ENCODE assay signal across 17 cellular contexts in the genomic region with DNA sequence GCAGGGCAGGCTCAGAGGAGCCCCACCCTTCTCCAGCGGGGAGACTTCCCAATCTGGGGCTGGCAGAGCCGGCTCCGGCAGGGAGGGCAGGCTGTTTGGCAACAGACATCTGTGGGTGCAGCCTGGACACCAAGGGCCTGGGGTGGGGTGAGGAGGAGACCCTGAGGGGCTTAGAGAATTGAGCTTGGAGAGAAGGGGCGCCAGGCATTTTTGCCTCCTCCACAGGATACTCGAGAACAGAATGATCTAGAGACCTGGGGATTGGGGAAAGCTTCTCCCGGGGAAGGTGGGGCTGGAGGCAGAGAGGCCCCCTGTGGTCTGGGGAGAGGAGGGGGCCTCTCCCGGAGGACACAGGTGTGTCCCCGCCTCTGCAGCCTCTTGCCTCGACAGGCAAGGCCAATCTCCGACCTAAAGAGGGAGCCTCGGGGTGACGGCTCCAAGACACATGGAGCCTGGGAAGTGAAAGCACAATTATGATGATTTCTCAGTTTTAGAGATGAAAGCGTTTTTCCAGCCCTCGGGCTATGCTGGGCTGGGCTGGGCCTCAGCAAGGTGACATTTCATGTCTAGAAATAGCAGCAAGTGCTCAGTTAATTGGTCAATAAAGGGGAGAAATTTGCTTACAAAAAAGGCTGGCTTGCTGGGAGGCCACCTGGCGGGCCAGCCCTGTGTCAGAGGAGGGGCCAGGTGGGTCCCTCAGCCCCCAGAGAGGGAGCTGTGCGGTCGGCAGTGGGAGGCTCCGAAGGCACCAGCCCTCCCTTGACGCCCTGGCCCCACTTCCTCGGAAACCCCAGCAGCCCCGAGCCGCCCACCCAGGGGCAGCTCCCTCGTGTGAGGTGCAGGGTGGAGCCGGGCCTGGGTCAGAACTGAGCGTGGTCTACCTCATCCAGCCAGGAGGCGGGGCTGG. TPM values are rescaled to one million over a fixed set of nuclear protein-coding genes. Genes with fewer than 3 reads are reported as not detected.
A peak's percentile ranks its signal among the peaks of the same experiment; 100 is the strongest.
DNase-seq lines count a peak whose midpoint lies in the region; ATAC-seq and TF ChIP-seq lines count a peak whose summit lies in the region.
"Had no signal": no experiment of that assay in that cellular context is flagged by ENCODE, and none has a peak within 500 bp of the region (broad histone marks: within the 10 kb centered on the region; RNA-seq: fewer than 3 reads in every experiment).

No MANE protein-coding gene starts in this region.

- no peak overlapping the region for H2AFZ ChIP-seq in PC-3 (ENCODE audit: low read length)

- H3K27me3 Mint-ChIP-seq in Caco-2 (ENCODE audit: insufficient read depth, unreplicated experiment) (no peaks in the 10 kb centered on the region), memory B cell (peaks cover 9% of the 10 kb centered on the region)

- peak overlapping the region; percentile 35 for H3K27ac Mint-ChIP-seq in Caco-2 (ENCODE audit: unreplicated experiment)
- H3K27ac Mint-ChIP-seq in memory B cell: no peak overlapping the region
- H3K27ac Mint-ChIP-seq: activated T-helper 2 cell treated with anti-CD3 and anti-CD28 coated beads, Interferon-gamma antibody, Interleukin-2, Interleukin-4, amounts not matched to agents 10 μg/mL and 5 μg/mL and 100 μg/mL, durations not matched to agents 14 hours and 24 hours and 36 hours; naive thymus-derived CD8-positive, alpha-beta T cell had no signal

- H3K27me3 ChIP-seq in Caco-2 (replicated peaks; ENCODE audit: control insufficient read depth, insufficient read depth, low read length) (no peaks in the 10 kb centered on the region), HUES64 (ENCODE audit: insufficient read depth, low read length) (peaks cover 100% of the 10 kb centered on the region), PC-3 (ENCODE audit: low read length) (peaks cover 22% of the 10 kb centered on the region)

- H3K9me3 ChIP-seq in Caco-2 (no peaks in the 10 kb centered on the region), HUES64 (ENCODE audit: insufficient read depth, low read depth, low read length) (no peaks in the 10 kb centered on the region), PC-3 (ENCODE audit: low read length) (no peaks in the 10 kb centered on the region)
- H3K9me3 ChIP-seq: prostate gland had no signal

- H3K36me3 ChIP-seq in Caco-2 (ENCODE audit: control insufficient read depth, insufficient read depth, low read length): no peaks in the 10 kb centered on the region
- no peaks in the 10 kb centered on the region for H3K36me3 ChIP-seq in HUES64 (ENCODE audit: insufficient read depth, low read length)
- no peaks in the 10 kb centered on the region for H3K36me3 ChIP-seq in PC-3 (ENCODE audit: low read depth, low read length)
- H3K36me3 ChIP-seq: prostate gland had no signal

- H3K9me2 ChIP-seq in PC-3 (replicated peaks; ENCODE audit: low read length): no peaks in the 10 kb centered on the region

- CTCF ChIA-PET in Caco-2 (lab: Charles Lee) (no interaction called here), PC-3 (lab: Charles Lee) (no interaction called here)

- BruUV-seq in Caco-2 (replicated peaks; lab: Mats Ljungman, UMichigan) (no TSS peak), PC-3 (replicated peaks; lab: Mats Ljungman, UMichigan) (no TSS peak)

- POLR2A ChIA-PET in Caco-2 (lab: Charles Lee): no interaction called here
- POLR2A ChIA-PET in PC-3 (lab: Charles Lee; ENCODE audit: unreplicated experiment): no interaction called here

- peak overlapping the region; percentile 26; the same call in 1 of the 2 replicates for H3K4me2 ChIP-seq in PC-3 (ENCODE audit: low read length)

- H3K4me3 ChIP-seq in Caco-2 (ENCODE audit: low read depth, low read length) (no peak overlapping the region), HUES64 (ENCODE audit: low read length) (peak overlapping the region; percentile 19; the same call in 1 of the 2 replicates), PC-3 (ENCODE audit: low read length) (no peak overlapping the region)
- H3K4me3 ChIP-seq: prostate gland had no signal

- no peaks in the 10 kb centered on the region for H3K36me3 Mint-ChIP-seq in Caco-2 (ENCODE audit: insufficient read depth, unreplicated experiment)
- no peaks in the 10 kb centered on the region for H3K36me3 Mint-ChIP-seq in memory B cell

- no peak overlapping the region for H3K9ac ChIP-seq in HUES64 (ENCODE audit: low read depth, low read length)
- no peak overlapping the region for H3K9ac ChIP-seq in PC-3 (ENCODE audit: low read length)

- H3K9me3 Mint-ChIP-seq in Caco-2 (ENCODE audit: unreplicated experiment): no peaks in the 10 kb centered on the region
- H3K9me3 Mint-ChIP-seq in memory B cell: no peaks in the 10 kb centered on the region
- H3K9me3 Mint-ChIP-seq: activated T-helper 2 cell treated with anti-CD3 and anti-CD28 coated beads, Interferon-gamma antibody, Interleukin-2, Interleukin-4, amounts not matched to agents 10 μg/mL and 5 μg/mL and 100 μg/mL, durations not matched to agents 14 hours and 24 hours and 36 hours; naive thymus-derived CD8-positive, alpha-beta T cell had no signal

- DNase-seq in Caco-2 (peak; percentile 44 to 58), PC-3 (peak; percentile 7), memory B cell (ENCODE audit: low spot score in 2 of 2) (no peak), hepatic stellate cell (ENCODE audit: low spot score) (no peak), HK-2 (ENCODE audit: unreplicated experiment) (no peak), LoVo (ENCODE audit: low spot score) (no peak), T-helper 2 cell (no peak)
- DNase-seq: amygdala; foreskin fibroblast; naive thymus-derived CD8-positive, alpha-beta T cell; stimulated activated CD4-positive, alpha-beta T cell treated with anti-CD3 and anti-CD28 coated beads, Interleukin-12 subunit alpha, Interleukin-12 subunit beta, amount 100 ng/mL, for 4 hours had no signal

- H3K79me2 ChIP-seq in PC-3 (ENCODE audit: low read length): no peaks in the 10 kb centered on the region

- H3F3A ChIP-seq in PC-3 (ENCODE audit: low read length, unreplicated experiment): no peaks in the 10 kb centered on the region

- H3K4me1 Mint-ChIP-seq in Caco-2 (ENCODE audit: low read depth, unreplicated experiment) (peaks cover 10% of the 10 kb centered on the region), memory B cell (peaks cover 14% of the 10 kb centered on the region)

- H3K4me3 Mint-ChIP-seq in Caco-2 (ENCODE audit: unreplicated experiment): peak overlapping the region; percentile 33
- no peak overlapping the region for H3K4me3 Mint-ChIP-seq in memory B cell

- H3K4me1 ChIP-seq in Caco-2 (peaks cover 12% of the 10 kb centered on the region), HUES64 (ENCODE audit: insufficient read depth, low read length) (peaks cover 12% of the 10 kb centered on the region), PC-3 (ENCODE audit: insufficient read depth, low read length) (no peaks in the 10 kb centered on the region)
- H3K4me1 ChIP-seq: prostate gland had no signal

- H4K20me1 ChIP-seq in PC-3 (ENCODE audit: low read length): no peaks in the 10 kb centered on the region

- no peak for TF ChIP-seq CTCF in Caco-2 (IDR thresholded peaks at IDR 0.05; ENCODE audit: insufficient read depth in 1 of 2, low read depth in 1 of 2, low read length in 1 of 2, severe bottlenecking in 1 of 2, unreplicated experiment in 1 of 2)
- TF ChIP-seq CTCF in PC-3 (conservative IDR thresholded peaks at IDR 0.05; ENCODE audit: low read depth, low read length): no peak

- 11% methylated on average over 26 of the region's 26 CpGs for WGBS in HUES64

- ATAC-seq in PC-3: peak; percentile 35; the same call in 1 of the 2 replicates
- peak; percentile 18 for ATAC-seq in memory B cell (ENCODE audit: low read depth)
- ATAC-seq: naive thymus-derived CD8-positive, alpha-beta T cell; SK-N-SH treated with all-trans-retinoic acid at 6 μM for 48 hours had no signal

- H3K27ac ChIP-seq in HUES64 (ENCODE audit: low read depth, low read length) (no peak overlapping the region), PC-3 (ENCODE audit: low read length) (no peak overlapping the region)
- H3K27ac ChIP-seq: prostate gland had no signal

- intact Hi-C loops in Caco-2 (cut with micrococcal nuclease; ENCODE audit: unreplicated experiment) (no loop called here), PC-3 (cut with micrococcal nuclease) (no loop called here)

RNA-seq across cellular contexts. Expression of a gene that starts 8.2 kb away (rescaled TPM):
- total RNA-seq in Caco-2 (2022) (1.1 and 1.2 TPM in 2 replicates), PC-3 (2014; rRNA removed) (not detected in 2 replicates)
- polyA plus RNA-seq in HUES64 (2013, experiment 1 of 2): not detected
- not detected for polyA plus RNA-seq in HUES64 (2013, experiment 2 of 2)
- total RNA-seq: activated CD8-positive, alpha-beta memory T cell treated with anti-CD3 and anti-CD28 coated beads for 36 hours; activated T-helper 2 cell treated with anti-CD3 and anti-CD28 coated beads, Interferon-gamma antibody, Interleukin-2, Interleukin-4, amounts not matched to agents 10 μg/mL and 5 μg/mL and 100 μg/mL, durations not matched to agents 14 hours and 24 hours and 36 hours; chondrocyte; naive thymus-derived CD8-positive, alpha-beta T cell had no signal
- polyA plus RNA-seq: naive thymus-derived CD8-positive, alpha-beta T cell had no signal

RNA-seq across cellular contexts. Expression of a gene that starts 48.9 kb away (rescaled TPM):
- total RNA-seq in Caco-2 (2022) (26.9 and 29.6 TPM in 2 replicates), PC-3 (2014; rRNA removed) (9.9 and 10.7 TPM in 2 replicates)
- polyA plus RNA-seq in HUES64 (2013, experiment 1 of 2): 18.8 TPM
- 18.0 TPM for polyA plus RNA-seq in HUES64 (2013, experiment 2 of 2)

Comparison
In these comparisons a context has a peak if more than half of its experiments do, and no peak if none do; other contexts are left out.
1. DNase-seq: peak in Caco-2 (2 of 2) and PC-3 (single experiment); none in memory B cell (0 of 2), hepatic stellate cell (single experiment), HK-2 (single experiment), LoVo (single experiment) and T-helper 2 cell (0 of 5).